ENCODE assay signal across 8 cellular contexts in the genomic region with DNA sequence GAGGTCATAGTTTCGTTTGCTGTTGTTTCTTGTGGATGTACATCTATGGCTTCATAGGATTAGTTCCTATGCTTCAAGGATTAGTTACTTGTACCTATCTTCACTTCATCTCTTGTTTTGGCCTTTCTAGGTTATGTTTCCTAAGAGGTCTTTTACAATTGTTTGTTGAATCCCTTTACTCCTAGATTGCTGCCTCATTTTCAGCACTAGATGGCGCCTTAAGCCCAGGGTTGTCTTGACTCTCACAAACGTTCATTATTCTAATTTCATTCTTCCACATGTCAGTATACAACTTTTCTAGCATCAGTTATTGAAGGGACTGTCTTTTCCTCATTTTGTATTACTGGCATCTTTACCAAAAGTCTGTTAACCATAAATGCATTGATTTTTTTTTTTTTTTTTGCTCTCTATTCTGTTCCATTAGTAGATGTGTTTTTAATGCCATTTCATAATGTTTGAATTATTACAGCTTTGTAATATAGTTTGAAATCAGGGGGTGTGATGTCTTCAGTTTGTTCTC. TPM values are rescaled to one million over a fixed set of nuclear protein-coding genes. Genes with fewer than 3 reads are reported as not detected.
A peak's percentile ranks its signal among the peaks of the same experiment; 100 is the strongest.
DNase-seq lines count a peak whose midpoint lies in the region; ATAC-seq and TF ChIP-seq lines count a peak whose summit lies in the region.

No MANE protein-coding gene starts in this region.

- CTCF ChIA-PET in activated CD4-positive, alpha-beta memory T cell treated with anti-CD3 and anti-CD28 coated beads for 36 hours (lab: Charles Lee), result interaction anchor here (0.7 to 2.5 kb wide), 13 partner anchors 13 to 473 kb away, joined by 3 to 19 read pairs (median 4); no protein-coding TSS in a partner anchor

- no peak for ATAC-seq in GM21723 (IDR thresholded peaks at IDR 0.05; ENCODE audit: unreplicated experiment)
- no peak for ATAC-seq in HG03521 (IDR thresholded peaks at IDR 0.05; ENCODE audit: unreplicated experiment)

- no peak for DNase-seq in CD14-positive monocyte (ENCODE audit: low spot score)
- DNase-seq in HCEC 1CT, result peak; percentile 43
- DNase-seq in NCI-H748 treated with DMSO at 0.1 percent for 48 hours (lab: John Stamatoyannopoulos, UW), result peak; percentile 52
- peak; percentile 65 for DNase-seq in activated CD4-positive, alpha-beta memory T cell treated with anti-CD3 and anti-CD28 coated beads for 36 hours
- peak; percentile 79 for DNase-seq in fibroblast of pulmonary artery (ENCODE audit: low read depth)
- peak; percentile 26 for DNase-seq in smooth muscle cell of the brain vasculature (ENCODE audit: low read depth, low spot score)

- intact Hi-C loops in CD14-positive monocyte (cut with micrococcal nuclease), result loop anchor here (5.0 kb wide), 1 partner anchor 201 kb away; no protein-coding TSS in a partner anchor
- intact Hi-C loops in activated CD4-positive, alpha-beta memory T cell treated with anti-CD3 and anti-CD28 coated beads for 36 hours (cut with micrococcal nuclease), result loop anchor here (1.0 kb wide), 2 partner anchors 430 to 473 kb away; no protein-coding TSS in a partner anchor

- POLR2A ChIA-PET in activated CD4-positive, alpha-beta memory T cell treated with anti-CD3 and anti-CD28 coated beads for 36 hours (lab: Charles Lee), result no interaction called here

- no peak overlapping the region for H3K27ac Mint-ChIP-seq in CD14-positive monocyte
- no peak overlapping the region for H3K27ac Mint-ChIP-seq in activated CD4-positive, alpha-beta memory T cell treated with anti-CD3 and anti-CD28 coated beads for 36 hours

- peak; percentile 75 for TF ChIP-seq CTCF in CD14-positive monocyte (IDR thresholded peaks at IDR 0.05)
- peak; percentile 85 for TF ChIP-seq CTCF in fibroblast of pulmonary artery (IDR thresholded peaks at IDR 0.05; ENCODE audit: low read length, missing control alignments)

- H3K4me3 Mint-ChIP-seq in CD14-positive monocyte, result no peak overlapping the region
- H3K4me3 Mint-ChIP-seq in activated CD4-positive, alpha-beta memory T cell treated with anti-CD3 and anti-CD28 coated beads for 36 hours, result no peak overlapping the region

- no peaks in the 10 kb centered on the region for H3K36me3 Mint-ChIP-seq in CD14-positive monocyte
- no peaks in the 10 kb centered on the region for H3K36me3 Mint-ChIP-seq in activated CD4-positive, alpha-beta memory T cell treated with anti-CD3 and anti-CD28 coated beads for 36 hours

- H3K27me3 Mint-ChIP-seq in CD14-positive monocyte (ENCODE audit: low read depth in 3 of 3), result peaks cover 0 to 6% (median 2%) of the 10 kb centered on the region in 3 donors
- H3K27me3 Mint-ChIP-seq in activated CD4-positive, alpha-beta memory T cell treated with anti-CD3 and anti-CD28 coated beads for 36 hours, result peaks cover 34% of the 10 kb centered on the region

- no peaks in the 10 kb centered on the region for H3K4me1 Mint-ChIP-seq in CD14-positive monocyte
- no peaks in the 10 kb centered on the region for H3K4me1 Mint-ChIP-seq in activated CD4-positive, alpha-beta memory T cell treated with anti-CD3 and anti-CD28 coated beads for 36 hours (ENCODE audit: low read depth)

- peaks cover 0 to 4% (median 3%) of the 10 kb centered on the region in 7 donors for H3K9me3 Mint-ChIP-seq in CD14-positive monocyte
- H3K9me3 Mint-ChIP-seq in activated CD4-positive, alpha-beta memory T cell treated with anti-CD3 and anti-CD28 coated beads for 36 hours, result peaks cover 3% of the 10 kb centered on the region

- no peak overlapping the region for H3K4me3 ChIP-seq in fibroblast of pulmonary artery (replicated peaks; ENCODE audit: low read depth, low read length)

RNA-seq across cellular contexts. Expression of a gene that starts 45.0 kb away (rescaled TPM):
- not detected for polyA plus RNA-seq in CD14-positive monocyte
- total RNA-seq in activated CD4-positive, alpha-beta memory T cell treated with anti-CD3 and anti-CD28 coated beads for 36 hours, result not detected
